Comparison of ENCODE assay signal across 18 cellular contexts in genomic region chr20:50295345-50295744, GRCh38.
DNase-seq lines count a peak whose midpoint lies in the region; ATAC-seq and TF ChIP-seq lines count a peak whose summit lies in the region.
"Had no signal": no experiment of that assay in that cellular context is flagged by ENCODE, and none has a peak within 500 bp of the region (broad histone marks: within the 10 kb centered on the region; RNA-seq: fewer than 3 reads in every experiment).

No MANE protein-coding gene starts in this region.

- peaks cover 13% of the 10 kb centered on the region for H3K4me1 Mint-ChIP-seq in brain

- peaks cover 13 to 20% of the 10 kb centered on the region in 2 donors for H3K4me1 ChIP-seq in muscle layer of duodenum (ENCODE audit: control insufficient read depth in 1 of 2, insufficient read depth in 2 of 2, low read length in 2 of 2)
- H3K4me1 ChIP-seq in thyroid gland = peaks cover 35 to 36% of the 10 kb centered on the region in 2 donors

- H3K27ac ChIP-seq in muscle layer of duodenum (ENCODE audit: low read length) (peak overlapping the region; percentile 18), thyroid gland (peak overlapping the region; percentile 58 to 85 (median 80))
- H3K27ac ChIP-seq: parathyroid adenoma had no signal

- peaks cover 5% of the 10 kb centered on the region for H3K27me3 Mint-ChIP-seq in brain

- H3K36me3 Mint-ChIP-seq in brain = no peaks in the 10 kb centered on the region
- H3K36me3 Mint-ChIP-seq: activated naive CD4-positive, alpha-beta T cell treated with anti-CD3 and anti-CD28 coated beads, Interleukin-2, amount 10 ng/mL, durations not matched to agents 7 days and 5 days had no signal

- peak; percentile 63 for DNase-seq in NCI-H345 treated with DMSO at 0.1 percent for 48 hours (lab: John Stamatoyannopoulos, UW; ENCODE audit: unreplicated experiment)
- no peak for DNase-seq in NCI-H345 (lab: John Stamatoyannopoulos, UW)
- no peak for DNase-seq in thyroid gland
- DNase-seq in NCI-H2081 treated with DMSO at 0.1 percent for 48 hours (lab: John Stamatoyannopoulos, UW) = no peak
- DNase-seq in GDM1 (lab: John Stamatoyannopoulos, UW) = no peak
- DNase-seq: 8988T; activated CD4-positive, alpha-beta T cell treated with anti-CD3 and anti-CD28 coated beads, Interleukin-2, amount 50 U/mL, for 4 hours; activated naive CD4-positive, alpha-beta T cell treated with anti-CD3 and anti-CD28 coated beads, Interleukin-2, amount 10 ng/mL, durations not matched to agents 7 days and 5 days; cortex of kidney; DMS 273 treated with DMSO at 0.1 percent for 48 hours; foreskin melanocyte; NCI-H1694; stimulated activated CD4-positive, alpha-beta T cell treated with anti-CD3 and anti-CD28 coated beads, Interleukin-4, amount 100 ng/mL, for 24 hours had no signal

- H3K36me3 ChIP-seq in muscle layer of duodenum (ENCODE audit: control insufficient read depth in 1 of 2, insufficient read depth in 2 of 2, low read length in 2 of 2) (no peaks in the 10 kb centered on the region), thyroid gland (no peaks in the 10 kb centered on the region)

- WGBS in thyroid gland, 2 donors = 53 to 65% methylated on average over 5 of the region's 5 CpGs

- intact Hi-C loops in thyroid gland (cut with DNase I) = no loop called here

- no peaks in the 10 kb centered on the region for H3K27me3 ChIP-seq in muscle layer of duodenum (ENCODE audit: low read depth, low read length)
- H3K27me3 ChIP-seq in thyroid gland = no peaks in the 10 kb centered on the region

- TF ChIP-seq CTCF in brain (conservative IDR thresholded peaks at IDR 0.05) (no peak), thyroid gland (IDR thresholded peaks at IDR 0.05) (no peak)

- ATAC-seq in HG03175 (IDR thresholded peaks at IDR 0.05; ENCODE audit: unreplicated experiment) = no peak
- ATAC-seq: mucosa of descending colon had no signal

- H3K9me3 ChIP-seq in muscle layer of duodenum (ENCODE audit: control insufficient read depth in 1 of 2, low read length in 2 of 2) (no peaks in the 10 kb centered on the region), thyroid gland (no peaks in the 10 kb centered on the region)
- H3K9me3 ChIP-seq: mucosa of descending colon had no signal

- peak overlapping the region in 3 of 5 experiments; percentile 15 to 82 (median 44) for H3K27ac Mint-ChIP-seq in brain
- H3K27ac Mint-ChIP-seq: activated naive CD4-positive, alpha-beta T cell treated with anti-CD3 and anti-CD28 coated beads, Interleukin-2, amount 10 ng/mL, durations not matched to agents 7 days and 5 days had no signal

- no peak for TF ChIP-seq POLR2A in thyroid gland (IDR thresholded peaks at IDR 0.05)

- peak overlapping the region in 1 of 5 experiments; percentile 14 for H3K4me3 Mint-ChIP-seq in brain
- H3K4me3 Mint-ChIP-seq: activated naive CD4-positive, alpha-beta T cell treated with anti-CD3 and anti-CD28 coated beads, Interleukin-2, amount 10 ng/mL, durations not matched to agents 7 days and 5 days had no signal

- H3K4me3 ChIP-seq in muscle layer of duodenum (ENCODE audit: low read depth in 1 of 2, low read length in 2 of 2) (no peak overlapping the region), thyroid gland (replicated peaks in 1 of 3) (no peak overlapping the region)
- H3K4me3 ChIP-seq: mucosa of descending colon had no signal

- H3K9me3 Mint-ChIP-seq in brain = peaks cover 0 to 11% (median 0%) of the 10 kb centered on the region in 5 experiments
- H3K9me3 Mint-ChIP-seq: activated naive CD4-positive, alpha-beta T cell treated with anti-CD3 and anti-CD28 coated beads, Interleukin-2, amount 10 ng/mL, durations not matched to agents 7 days and 5 days had no signal
